In the genomic region with DNA sequence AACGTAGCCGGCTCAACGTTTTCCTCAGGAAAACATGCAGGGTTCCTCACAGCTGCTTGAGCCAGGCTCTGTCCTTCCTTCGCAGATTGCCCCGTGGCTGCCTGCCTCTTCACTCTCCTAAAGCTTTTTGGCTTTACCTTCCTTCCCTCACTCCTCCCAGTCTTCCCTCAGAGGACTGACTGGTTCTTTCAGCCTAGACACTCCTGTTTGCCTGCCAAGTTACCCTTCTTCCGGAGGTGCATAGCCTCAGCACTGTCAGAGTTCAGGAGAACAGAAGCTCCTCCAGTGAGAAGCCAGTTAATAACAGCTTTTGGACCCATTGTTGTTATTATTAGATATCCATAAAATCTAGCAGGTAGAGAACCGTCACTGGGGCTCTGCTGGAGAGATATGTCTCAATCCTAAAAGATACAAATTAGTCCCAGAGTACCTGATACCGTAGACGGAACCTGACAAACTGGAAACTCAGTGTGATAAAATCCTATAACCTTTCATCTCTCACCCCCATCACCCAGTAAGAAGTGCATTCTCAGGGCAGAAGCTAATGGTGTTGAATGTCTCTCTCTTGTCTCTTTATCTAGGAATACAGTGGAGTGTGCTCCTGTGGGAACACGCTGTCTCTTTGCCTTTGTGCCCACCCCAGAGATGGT, we compare ENCODE assay signal across 23 cellular contexts.
"Had no signal": no experiment of that assay in that cellular context is flagged by ENCODE, and none has a peak within 500 bp of the region (broad histone marks: within the 10 kb centered on the region; RNA-seq: fewer than 3 reads in every experiment).

No MANE protein-coding gene starts in this region.

- H3K4me3 Mint-ChIP-seq: activated CD4-positive, alpha-beta memory T cell treated with anti-CD3 and anti-CD28 coated beads, Interleukin-2, amount 10 ng/mL, durations not matched to agents 7 days and 5 days; activated CD4-positive, alpha-beta T cell treated with anti-CD3 and anti-CD28 coated beads, Interleukin-2, amount 10 ng/mL, durations not matched to agents 24 days and 14 days; activated naive CD8-positive, alpha-beta T cell treated with anti-CD3 and anti-CD28 coated beads, Interleukin-2, amount 50 U/mL, for 24 hours; endodermal cell; immature natural killer cell; mesothelial cell of epicardium; natural killer cell treated with Interleukin-12 subunit alpha and Interleukin-12 subunit beta and Interleukin-15 and Interleukin-18, amount 100 ng/mL, for 72 hours; stimulated activated naive CD8-positive, alpha-beta T cell treated with anti-CD3 and anti-CD28 coated beads, Interleukin-15, Interleukin-2, amounts not matched to agents 100 ng/mL and 50 ng/mL, for 24 hours; T-helper 1 cell treated with Interleukin-12 subunit alpha and Interleukin-12 subunit beta and Interleukin-4 antibody, amounts not matched to agents 30 μg/mL and 1 μg/mL, for 36 hours had no signal

- H3K9me3 Mint-ChIP-seq: activated CD4-positive, alpha-beta memory T cell treated with anti-CD3 and anti-CD28 coated beads, Interleukin-2, amount 10 ng/mL, durations not matched to agents 7 days and 5 days; activated CD4-positive, alpha-beta T cell treated with anti-CD3 and anti-CD28 coated beads, Interleukin-2, amount 10 ng/mL, durations not matched to agents 24 days and 14 days; activated naive CD8-positive, alpha-beta T cell treated with anti-CD3 and anti-CD28 coated beads, Interleukin-2, amount 50 U/mL, for 24 hours; endodermal cell; immature natural killer cell; mesothelial cell of epicardium; natural killer cell treated with Interleukin-12 subunit alpha and Interleukin-12 subunit beta and Interleukin-15 and Interleukin-18, amount 100 ng/mL, for 72 hours; stimulated activated naive CD8-positive, alpha-beta T cell treated with anti-CD3 and anti-CD28 coated beads, Interleukin-15, Interleukin-2, amounts not matched to agents 100 ng/mL and 50 ng/mL, for 24 hours; T-helper 1 cell treated with Interleukin-12 subunit alpha and Interleukin-12 subunit beta and Interleukin-4 antibody, amounts not matched to agents 30 μg/mL and 1 μg/mL, for 36 hours had no signal

- H3K4me3 ChIP-seq: hepatocyte, left ventricle myocardium inferior, ovary, thyroid gland had no signal

- H3K27ac Mint-ChIP-seq: activated CD4-positive, alpha-beta memory T cell treated with anti-CD3 and anti-CD28 coated beads, Interleukin-2, amount 10 ng/mL, durations not matched to agents 7 days and 5 days; activated CD4-positive, alpha-beta T cell treated with anti-CD3 and anti-CD28 coated beads, Interleukin-2, amount 10 ng/mL, durations not matched to agents 24 days and 14 days; activated naive CD8-positive, alpha-beta T cell treated with anti-CD3 and anti-CD28 coated beads, Interleukin-2, amount 50 U/mL, for 24 hours; endodermal cell; mesothelial cell of epicardium; natural killer cell treated with Interleukin-12 subunit alpha and Interleukin-12 subunit beta and Interleukin-15 and Interleukin-18, amount 100 ng/mL, for 72 hours; T-helper 1 cell treated with Interleukin-12 subunit alpha and Interleukin-12 subunit beta and Interleukin-4 antibody, amounts not matched to agents 30 μg/mL and 1 μg/mL, for 36 hours had no signal

- H2AFZ ChIP-seq: hepatocyte had no signal

- H3K9me3 ChIP-seq: left ventricle myocardium inferior, neutrophil, ovary, thyroid gland had no signal

- H3K4me2 ChIP-seq: hepatocyte had no signal

- H3K4me1 Mint-ChIP-seq: activated CD4-positive, alpha-beta memory T cell treated with anti-CD3 and anti-CD28 coated beads, Interleukin-2, amount 10 ng/mL, durations not matched to agents 7 days and 5 days; activated naive CD8-positive, alpha-beta T cell treated with anti-CD3 and anti-CD28 coated beads, Interleukin-2, amount 50 U/mL, for 24 hours had no signal

- H3K36me3 ChIP-seq: ovary had no signal

- H3K4me1 ChIP-seq: thyroid gland had no signal

- H3K27me3 ChIP-seq: hepatocyte, neutrophil, ovary, thyroid gland had no signal

- H3K27me3 Mint-ChIP-seq: activated CD4-positive, alpha-beta memory T cell treated with anti-CD3 and anti-CD28 coated beads, Interleukin-2, amount 10 ng/mL, durations not matched to agents 7 days and 5 days; activated CD4-positive, alpha-beta T cell treated with anti-CD3 and anti-CD28 coated beads, Interleukin-2, amount 10 ng/mL, durations not matched to agents 24 days and 14 days; activated naive CD8-positive, alpha-beta T cell treated with anti-CD3 and anti-CD28 coated beads, Interleukin-2, amount 50 U/mL, for 24 hours; natural killer cell treated with Interleukin-12 subunit alpha and Interleukin-12 subunit beta and Interleukin-15 and Interleukin-18, amount 100 ng/mL, for 72 hours; stimulated activated naive CD8-positive, alpha-beta T cell treated with anti-CD3 and anti-CD28 coated beads, Interleukin-15, Interleukin-2, amounts not matched to agents 100 ng/mL and 50 ng/mL, for 24 hours had no signal

- DNase-seq: activated CD4-positive, alpha-beta memory T cell treated with anti-CD3 and anti-CD28 coated beads, Interleukin-2, amount 10 ng/mL, durations not matched to agents 7 days and 5 days; activated CD4-positive, alpha-beta T cell treated with anti-CD3 and anti-CD28 coated beads, Interleukin-2, amount 10 ng/mL, durations not matched to agents 24 days and 14 days; activated effector memory CD4-positive, alpha-beta T cell treated with anti-CD3 and anti-CD28 coated beads, Interleukin-2, amount 50 U/mL, for 16 hours; activated naive CD4-positive, alpha-beta T cell treated with anti-CD3 and anti-CD28 coated beads, Interleukin-2, amount 50 U/mL, for 16 hours; activated naive CD8-positive, alpha-beta T cell treated with anti-CD3 and anti-CD28 coated beads, Interleukin-2, amount 50 U/mL, for 24 hours; activated T-cell treated with anti-CD3 and anti-CD28 coated beads for 4 hours; endodermal cell; foreskin fibroblast; immature natural killer cell; left ventricle myocardium inferior; ovary; right cardiac atrium; stimulated activated CD4-positive, alpha-beta T cell treated with anti-CD3 and anti-CD28 coated beads, Interleukin-12 subunit alpha, Interleukin-12 subunit beta, amount 100 ng/mL, for 4 hours; stimulated activated CD4-positive, alpha-beta T cell treated with anti-CD3 and anti-CD28 coated beads, Interleukin-4, amount 100 ng/mL, for 4 hours; thyroid gland had no signal

- ATAC-seq: activated CD4-positive, CD25-positive, alpha-beta regulatory T cell treated with anti-CD3 and anti-CD28 coated beads, Interleukin-2, amount 50 U/mL, for 24 hours; activated naive CD8-positive, alpha-beta T cell treated with anti-CD3 and anti-CD28 coated beads, Interleukin-2, amount 50 U/mL, for 24 hours; natural killer cell treated with Interleukin-12 subunit alpha and Interleukin-12 subunit beta and Interleukin-15 and Interleukin-18, amount 100 ng/mL, for 72 hours had no signal

- H3K27ac ChIP-seq: epithelial cell of prostate, hepatocyte, left ventricle myocardium inferior, ovary, thyroid gland had no signal
